ENCODE assay signal across 8 cellular contexts in the genomic region with DNA sequence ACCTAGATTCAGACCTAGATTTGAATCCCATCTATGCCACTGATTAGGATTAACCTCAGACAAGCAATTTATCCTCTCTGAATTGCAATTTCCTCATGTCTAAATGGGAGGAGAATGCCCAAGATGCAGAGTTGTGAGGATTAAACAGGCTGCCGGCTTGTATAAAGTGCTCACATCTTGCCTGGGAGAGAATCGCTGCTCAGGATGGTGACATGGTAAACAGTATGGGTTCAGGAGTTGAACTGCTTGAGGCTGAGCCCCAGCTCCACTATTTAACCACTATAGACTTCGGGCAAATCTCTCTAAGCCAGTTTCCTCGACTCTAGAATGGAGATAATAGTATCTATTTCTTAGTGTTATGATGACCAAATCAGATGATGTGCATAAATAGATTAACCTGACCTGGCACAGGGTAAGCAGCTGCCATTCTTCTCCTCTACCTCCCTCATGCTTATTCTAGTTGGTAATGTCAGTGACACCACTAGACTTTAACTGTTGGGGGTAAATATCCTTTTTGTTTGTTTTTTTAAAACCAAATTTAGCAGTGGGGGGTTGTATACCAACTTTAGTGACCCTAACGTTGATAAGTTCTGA. TPM values are rescaled to one million over a fixed set of nuclear protein-coding genes. Genes with fewer than 3 reads are reported as not detected.
DNase-seq lines count a peak whose midpoint lies in the region; ATAC-seq and TF ChIP-seq lines count a peak whose summit lies in the region.

No MANE protein-coding gene starts in this region.

- POLR2A ChIA-PET in Panc1 (lab: Charles Lee) = interaction anchor here (0.6 to 1.2 kb wide), 7 partner anchors 9 to 320 kb away, joined by 3 to 9 read pairs (median 4); partner anchors contain the start of genes IFI35, PTGES3L and RUNDC1

- TF ChIP-seq POLR2A in esophagus muscularis mucosa (IDR thresholded peaks at IDR 0.05; ENCODE audit: low read depth) = no peak

- CTCF ChIA-PET in Panc1 (lab: Charles Lee) = no interaction called here

- peaks cover 19% of the 10 kb centered on the region for H3K4me1 ChIP-seq in Panc1 (ENCODE audit: control insufficient read depth, insufficient read depth, low read length)
- peaks cover 17 to 34% (median 30%) of the 10 kb centered on the region in 4 donors for H3K4me1 ChIP-seq in esophagus muscularis mucosa

- H3K27ac ChIP-seq in Panc1 (ENCODE audit: low read length) (peak overlapping the region; percentile 86), esophagus muscularis mucosa (replicated peaks in 1 of 4) (peak overlapping the region; percentile 76 to 94 (median 90))

- H3K36me3 ChIP-seq in Panc1 (ENCODE audit: control insufficient read depth, insufficient read depth, low read length) (peaks cover 17% of the 10 kb centered on the region), esophagus muscularis mucosa (peaks cover 23 to 58% (median 48%) of the 10 kb centered on the region in 4 donors)

- intact Hi-C loops in Panc1 (cut with micrococcal nuclease; ENCODE audit: unreplicated experiment) (no loop called here), esophagus muscularis mucosa (cut with DNase I) (no loop called here)

- in situ Hi-C loops in Panc1 (cut with HindIII; ENCODE audit: low pct_unique_long_range_greater_than_20kb, low sequenced_read_pairs) = no loop called here

- 36% methylated on average over 4 of the region's 5 CpGs for WGBS in esophagus muscularis mucosa

- no peaks in the 10 kb centered on the region for H3K27me3 ChIP-seq in Panc1 (ENCODE audit: control insufficient read depth, insufficient read depth, low read length)
- H3K27me3 ChIP-seq in esophagus muscularis mucosa = no peaks in the 10 kb centered on the region

- peak; percentile 5 for ATAC-seq in GM21390 (IDR thresholded peaks at IDR 0.05; ENCODE audit: unreplicated experiment)
- no peak for ATAC-seq in Panc1
- no peak for ATAC-seq in GM18868 (IDR thresholded peaks at IDR 0.05; ENCODE audit: unreplicated experiment)
- no peak for ATAC-seq in HG02870 (IDR thresholded peaks at IDR 0.05; ENCODE audit: unreplicated experiment)

- TF ChIP-seq EP300 in esophagus muscularis mucosa (IDR thresholded peaks at IDR 0.05) = no peak

- no TSS peak for BruUV-seq in Panc1 (replicated peaks; lab: Mats Ljungman, UMichigan)

- TF ChIP-seq CTCF in Panc1 (IDR thresholded peaks at IDR 0.05) (no peak), esophagus muscularis mucosa (IDR thresholded peaks at IDR 0.05) (no peak), retinal pigment epithelial cell (conservative IDR thresholded peaks at IDR 0.05; ENCODE audit: low read depth, low read length) (no peak)

- H3K9me3 ChIP-seq in Panc1 (ENCODE audit: control insufficient read depth, insufficient read depth, low read depth, low read length) = no peaks in the 10 kb centered on the region
- H3K9me3 ChIP-seq in esophagus muscularis mucosa = no peaks in the 10 kb centered on the region

- H3K4me3 ChIP-seq in Panc1 (ENCODE audit: low read depth in 2 of 2, low read length in 2 of 2) = peak overlapping the region; percentile 79 to 96
- H3K4me3 ChIP-seq in esophagus muscularis mucosa = peak overlapping the region; percentile 43 to 76 (median 69)
- H3K4me3 ChIP-seq in retinal pigment epithelial cell (ENCODE audit: low read length) = peak overlapping the region; percentile 38

- DNase-seq in Panc1 (ENCODE audit: low read depth, low spot score) (no peak), esophagus muscularis mucosa (ENCODE audit: extremely low spot score) (no peak), retinal pigment epithelial cell (ENCODE audit: low read depth) (no peak), NCI-H2081 (lab: John Stamatoyannopoulos, UW) (no peak)
- DNase-seq in effector CD8-positive, alpha-beta T cell (lab: John Stamatoyannopoulos, UW) = no peak

RNA-seq across cellular contexts. Expression of gene RPL27, which starts 0.7 kb away (rescaled TPM):
- 513 TPM for total RNA-seq in Panc1 (2021; ENCODE audit: unreplicated experiment)
- polyA plus RNA-seq in Panc1 (2012; ENCODE audit: insufficient read length) = 912 TPM
- 1,000 to 10,000 TPM; 1,126 to 2,755 (median 1,417) TPM for total RNA-seq in esophagus muscularis mucosa

RNA-seq across cellular contexts. Expression of gene IFI35, which starts 9.1 kb away (rescaled TPM):
- total RNA-seq in Panc1 (2021; ENCODE audit: unreplicated experiment) = 42.6 TPM
- polyA plus RNA-seq in Panc1 (2012; ENCODE audit: insufficient read length) = 41.4 TPM
- total RNA-seq in esophagus muscularis mucosa = 10 to 100 TPM; 21.2 to 36.1 (median 28.8) TPM

RNA-seq across cellular contexts. Expression of gene RUNDC1, which starts 17.1 kb away (rescaled TPM):
- total RNA-seq in Panc1 (2021; ENCODE audit: unreplicated experiment) (11.2 TPM), esophagus muscularis mucosa (10 to 100 TPM; 13.3 to 19.1 (median 16.5) TPM)
- polyA plus RNA-seq in Panc1 (2012; ENCODE audit: insufficient read length) = 9.0 TPM

RNA-seq across cellular contexts. Expression of gene PTGES3L, which starts 17.6 kb away (rescaled TPM):
- 0.74 TPM for total RNA-seq in Panc1 (2021; ENCODE audit: unreplicated experiment)
- polyA plus RNA-seq in Panc1 (2012; ENCODE audit: insufficient read length) = not detected
- total RNA-seq in esophagus muscularis mucosa = 10 to 100 TPM in 3 of 4 donors, 1 to 10 TPM in 1; 7.8 to 18.3 (median 13.1) TPM

RNA-seq across cellular contexts. Expression of gene VAT1, which starts 24.7 kb away (rescaled TPM):
- total RNA-seq in Panc1 (2021; ENCODE audit: unreplicated experiment) (169 TPM), esophagus muscularis mucosa (100 to 1,000 TPM; 106 to 190 (median 139) TPM)
- 320 TPM for polyA plus RNA-seq in Panc1 (2012; ENCODE audit: insufficient read length)
